27 cellular contexts compared by ENCODE assay signal in the genomic region with DNA sequence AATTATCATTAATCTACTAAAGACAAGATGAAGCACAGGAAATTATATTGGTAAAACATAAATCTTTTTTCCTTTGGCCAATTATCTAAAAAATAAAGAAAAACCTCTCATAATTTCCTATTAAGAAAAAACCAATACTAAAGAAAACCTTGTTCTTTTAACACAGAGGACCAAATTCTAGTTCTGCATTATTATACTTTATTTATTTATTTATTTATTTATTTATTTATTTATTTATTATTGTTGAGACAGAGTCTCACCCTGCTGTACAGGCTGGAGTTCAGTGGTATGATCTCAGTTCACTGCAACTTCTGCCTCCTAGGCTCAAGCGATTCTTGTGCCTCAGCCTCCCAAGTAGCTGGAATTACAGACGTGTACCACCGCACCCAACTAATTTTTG.
"Had no signal": no experiment of that assay in that cellular context is flagged by ENCODE, and none has a peak within 500 bp of the region (broad histone marks: within the 10 kb centered on the region; RNA-seq: fewer than 3 reads in every experiment).

No MANE protein-coding gene starts in this region.

- H3K4me1 ChIP-seq: stomach, suprapubic skin, testis, thyroid gland, tibial artery, tibial nerve, transverse colon, upper lobe of left lung, upper lobe of right lung, uterus, vagina had no signal

- H3K9me3 ChIP-seq: suprapubic skin, testis, thoracic aorta, thyroid gland, tibial artery, tibial nerve, transverse colon, upper lobe of left lung, upper lobe of right lung, uterus, vagina had no signal

- DNase-seq: stimulated activated CD4-positive, alpha-beta T cell treated with anti-CD3 and anti-CD28 coated beads, Interleukin-2, amount 100 ng/mL, for 48 hours; stimulated activated CD4-positive, alpha-beta T cell treated with anti-CD3 and anti-CD28 coated beads, Interleukin-4, amount 100 ng/mL, for 1 hour; stimulated activated CD4-positive, alpha-beta T cell treated with anti-CD3 and anti-CD28 coated beads, Interleukin-4, amount 100 ng/mL, for 24 hours; stimulated activated CD4-positive, alpha-beta T cell treated with anti-CD3 and anti-CD28 coated beads, Interleukin-4, amount 100 ng/mL, for 4 hours; stimulated activated CD8-positive, alpha-beta memory T cell treated with anti-CD3 and anti-CD28 coated beads, Interleukin-4, amount 100 ng/mL, for 48 hours; stimulated activated naive B cell treated with anti-CD40 and anti-IgM and Interleukin-4, amounts not matched to agents 10 μg/mL and 1 μg/mL and 100 μg/mL, for 72 hours; stimulated activated naive CD4-positive, alpha-beta T cell; stimulated activated naive CD4-positive, alpha-beta T cell treated with Interleukin-2 at 50 U/mL for 16 hours; stimulated activated naive CD8-positive, alpha-beta T cell treated with anti-CD3 and anti-CD28 coated beads, Interleukin-15, amount 100 ng/mL, for 72 hours; stimulated activated naive CD8-positive, alpha-beta T cell treated with anti-CD3 and anti-CD28 coated beads, Interleukin-15, Interleukin-2, amounts not matched to agents 100 U/mL and 50 U/mL, for 24 hours; stomach; substantia nigra; testis; thyroid gland; tibial artery; transverse colon; trophoblast cell; upper lobe of left lung; upper lobe of right lung; uterus had no signal

- H3K27ac ChIP-seq: stomach, suprapubic skin, testis, thoracic aorta, thyroid gland, tibial artery, tibial nerve, transverse colon, upper lobe of left lung, upper lobe of right lung, uterus, vagina had no signal

- H3K4me3 ChIP-seq: stomach, suprapubic skin, testis, thoracic aorta, thyroid gland, tibial artery, tibial nerve, transverse colon, upper lobe of left lung, upper lobe of right lung, uterus, vagina had no signal

- FAIRE-seq: urothelium cell line had no signal

- H3K36me3 ChIP-seq: stomach, suprapubic skin, thoracic aorta, thyroid gland, tibial artery, tibial nerve, transverse colon, upper lobe of left lung, upper lobe of right lung, uterus, vagina had no signal

- ATAC-seq: stimulated activated effector memory CD8-positive, alpha-beta T cell treated with anti-CD3 and anti-CD28 coated beads, Interleukin-12 subunit alpha, Interleukin-12 subunit beta, amount 100 ng/mL, for 72 hours; stimulated activated memory B cell treated with anti-CD40 and anti-IgM and Interleukin-4, amounts not matched to agents 10 μg/mL and 1 μg/mL and 100 μg/mL, for 72 hours; stimulated activated naive B cell treated with anti-CD40 and anti-IgM and Interleukin-4, amounts not matched to agents 10 μg/mL and 1 μg/mL and 100 μg/mL, for 72 hours; stimulated activated naive CD8-positive, alpha-beta T cell treated with anti-CD3 and anti-CD28 coated beads, Interleukin-15, amount 100 ng/mL, for 72 hours; stimulated activated naive CD8-positive, alpha-beta T cell treated with anti-CD3 and anti-CD28 coated beads, Interleukin-15, Interleukin-2, amounts not matched to agents 100 U/mL and 50 U/mL, for 24 hours; upper lobe of right lung had no signal
